In genomic region chr16:62711797-62712196, GRCh38 we compare ENCODE assay signal across 26 cellular contexts.
"Had no signal": no experiment of that assay in that cellular context is flagged by ENCODE, and none has a peak within 500 bp of the region (broad histone marks: within the 10 kb centered on the region; RNA-seq: fewer than 3 reads in every experiment).

No MANE protein-coding gene starts in this region.

- ATAC-seq: activated CD8-positive, alpha-beta T cell treated with anti-CD3 and anti-CD28 coated beads, Interleukin-2, amount 10 ng/mL, durations not matched to agents 7 days and 5 days; body of pancreas; natural killer cell treated with Interleukin-12 subunit alpha and Interleukin-12 subunit beta and Interleukin-15 and Interleukin-18, amount 100 ng/mL, for 72 hours; right cardiac atrium had no signal

- H3K27ac ChIP-seq: body of pancreas, esophagus squamous epithelium, hepatocyte, skin epidermis, tibial nerve, vagina had no signal

- H3K27ac Mint-ChIP-seq: activated CD4-positive, alpha-beta T cell treated with anti-CD3 and anti-CD28 coated beads, Interleukin-2, amount 10 ng/mL, durations not matched to agents 24 days and 14 days; activated CD8-positive, alpha-beta T cell treated with anti-CD3 and anti-CD28 coated beads, Interleukin-2, amount 10 ng/mL, durations not matched to agents 7 days and 5 days; activated naive CD8-positive, alpha-beta T cell; immature natural killer cell; natural killer cell treated with Interleukin-12 subunit alpha and Interleukin-12 subunit beta and Interleukin-15 and Interleukin-18, amount 100 ng/mL, for 72 hours had no signal

- H3K27me3 Mint-ChIP-seq: activated CD4-positive, alpha-beta T cell treated with anti-CD3 and anti-CD28 coated beads, Interleukin-2, amount 10 ng/mL, durations not matched to agents 24 days and 14 days; activated naive CD8-positive, alpha-beta T cell; central memory CD8-positive, alpha-beta T cell; natural killer cell treated with Interleukin-12 subunit alpha and Interleukin-12 subunit beta and Interleukin-15 and Interleukin-18, amount 100 ng/mL, for 72 hours had no signal

- H3K4me1 ChIP-seq: body of pancreas, esophagus squamous epithelium, tibial nerve, vagina had no signal

- H3K36me3 Mint-ChIP-seq: activated naive CD8-positive, alpha-beta T cell; immature natural killer cell had no signal

- H3K79me2 ChIP-seq: hepatocyte had no signal

- DNase-seq: activated CD4-positive, alpha-beta T cell treated with anti-CD3 and anti-CD28 coated beads, Interleukin-2, amount 10 ng/mL, durations not matched to agents 24 days and 14 days; activated CD4-positive, CD25-positive, alpha-beta regulatory T cell; activated CD8-positive, alpha-beta memory T cell treated with anti-CD3 and anti-CD28 coated beads, Interleukin-2, amount 50 U/mL, for 4 hours; activated CD8-positive, alpha-beta T cell treated with anti-CD3 and anti-CD28 coated beads, Interleukin-2, amount 10 ng/mL, durations not matched to agents 7 days and 5 days; activated gamma-delta T cell; activated T-cell treated with anti-CD3 and anti-CD28 coated beads, Interleukin-2, amount 50 U/mL, for 48 hours; amygdala; body of pancreas; cortex of kidney; effector CD4-positive, alpha-beta T cell; esophagus squamous epithelium; immature natural killer cell; mesenchymal stem cell; occipital lobe; right cardiac atrium; stimulated activated CD4-positive, alpha-beta T cell treated with anti-CD3 and anti-CD28 coated beads, Interleukin-4, amount 100 ng/mL, for 4 hours; stimulated activated CD8-positive, alpha-beta memory T cell treated with anti-CD3 and anti-CD28 coated beads, Interleukin-4, amount 100 ng/mL, for 48 hours; stimulated activated naive CD4-positive, alpha-beta T cell treated with Interleukin-2 at 50 U/mL for 16 hours; substantia nigra had no signal

- H3K9me3 ChIP-seq: body of pancreas, tibial nerve, vagina had no signal

- H3K4me2 ChIP-seq: hepatocyte had no signal

- H3K4me1 Mint-ChIP-seq: activated CD4-positive, alpha-beta T cell treated with anti-CD3 and anti-CD28 coated beads, Interleukin-2, amount 10 ng/mL, durations not matched to agents 24 days and 14 days; central memory CD8-positive, alpha-beta T cell; immature natural killer cell had no signal

- H3K4me3 ChIP-seq: body of pancreas, esophagus squamous epithelium, hepatocyte, skin epidermis, tibial nerve, vagina had no signal

- H3K4me3 Mint-ChIP-seq: activated CD4-positive, alpha-beta T cell treated with anti-CD3 and anti-CD28 coated beads, Interleukin-2, amount 10 ng/mL, durations not matched to agents 24 days and 14 days; activated CD8-positive, alpha-beta T cell treated with anti-CD3 and anti-CD28 coated beads, Interleukin-2, amount 10 ng/mL, durations not matched to agents 7 days and 5 days; activated naive CD8-positive, alpha-beta T cell; central memory CD8-positive, alpha-beta T cell; immature natural killer cell; natural killer cell treated with Interleukin-12 subunit alpha and Interleukin-12 subunit beta and Interleukin-15 and Interleukin-18, amount 100 ng/mL, for 72 hours had no signal

- H3K27me3 ChIP-seq: body of pancreas, esophagus squamous epithelium, hepatocyte, tibial nerve, vagina had no signal

- H2AFZ ChIP-seq: hepatocyte had no signal

- H3K36me3 ChIP-seq: esophagus squamous epithelium, tibial nerve, vagina had no signal
